ENCODE assay signal across 24 cellular contexts in the genomic region with DNA sequence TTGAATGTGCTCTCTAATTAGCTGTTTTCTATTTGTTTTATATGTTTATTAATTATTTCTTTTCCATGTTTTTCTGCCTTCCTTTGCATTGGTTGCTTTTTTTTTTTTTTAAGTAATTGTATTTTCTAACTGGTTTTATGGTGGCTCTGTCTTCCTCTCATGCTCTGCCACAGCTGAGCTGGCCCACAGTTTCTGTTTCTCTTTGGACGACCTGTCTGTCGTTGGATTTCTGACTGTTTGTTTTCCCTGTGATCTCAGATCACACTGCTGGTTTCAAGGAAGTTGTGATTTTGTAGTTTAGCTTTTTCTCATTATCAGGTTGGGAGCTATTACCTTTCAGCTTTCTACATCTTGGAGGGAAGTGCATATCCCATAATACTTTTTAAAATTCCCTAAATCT. TPM values are rescaled to one million over a fixed set of nuclear protein-coding genes. Genes with fewer than 3 reads are reported as not detected.
DNase-seq lines count a peak whose midpoint lies in the region; ATAC-seq, FAIRE-seq and TF ChIP-seq lines count a peak whose summit lies in the region.
"Had no signal": no experiment of that assay in that cellular context is flagged by ENCODE, and none has a peak within 500 bp of the region (broad histone marks: within the 10 kb centered on the region; RNA-seq: fewer than 3 reads in every experiment).

No MANE protein-coding gene starts in this region.

- H3K4me3 ChIP-seq in Caco-2 (ENCODE audit: low read depth, low read length), result no peak overlapping the region
- no peak overlapping the region for H3K4me3 ChIP-seq in GM23338
- H3K4me3 ChIP-seq in colonic mucosa, result no peak overlapping the region
- peak overlapping the region; percentile 3 for H3K4me3 ChIP-seq in naive thymus-derived CD4-positive, alpha-beta T cell (ENCODE audit: low read length)
- H3K4me3 ChIP-seq: skin epidermis had no signal

- H3K4me1 Mint-ChIP-seq in Caco-2 (ENCODE audit: low read depth, unreplicated experiment), result peaks cover 19% of the 10 kb centered on the region
- H3K4me1 Mint-ChIP-seq in GM23338, result peaks cover 4% of the 10 kb centered on the region; the same call in 1 of the 3 replicates
- H3K4me1 Mint-ChIP-seq in naive thymus-derived CD4-positive, alpha-beta T cell, result peaks cover 0 to 16% (median 0%) of the 10 kb centered on the region in 7 donors
- H3K4me1 Mint-ChIP-seq: stimulated activated effector memory CD8-positive, alpha-beta T cell treated with anti-CD3 and anti-CD28 coated beads, Interleukin-12 subunit alpha, Interleukin-12 subunit beta, amount 100 ng/mL, for 72 hours had no signal

- H3K27ac Mint-ChIP-seq in Caco-2 (ENCODE audit: unreplicated experiment) (peak overlapping the region; percentile 91), GM23338 (no peak overlapping the region)
- H3K27ac Mint-ChIP-seq in naive thymus-derived CD4-positive, alpha-beta T cell, result peak overlapping the region in 1 of 9 donors; percentile 11
- H3K27ac Mint-ChIP-seq: activated naive CD8-positive, alpha-beta T cell treated with anti-CD3 and anti-CD28 coated beads, Interleukin-2, amount 10 ng/mL, durations not matched to agents 7 days and 5 days; stimulated activated effector memory CD8-positive, alpha-beta T cell treated with anti-CD3 and anti-CD28 coated beads, Interleukin-12 subunit alpha, Interleukin-12 subunit beta, amount 100 ng/mL, for 72 hours had no signal

- H3K4me1 ChIP-seq in Caco-2, result peaks cover 24% of the 10 kb centered on the region
- no peaks in the 10 kb centered on the region for H3K4me1 ChIP-seq in GM23338 (ENCODE audit: insufficient read depth)
- H3K4me1 ChIP-seq in colonic mucosa, result no peaks in the 10 kb centered on the region
- H3K4me1 ChIP-seq in naive thymus-derived CD4-positive, alpha-beta T cell (ENCODE audit: control insufficient read depth in 2 of 2, insufficient read depth in 2 of 2, low read length in 2 of 2), result no peaks in the 10 kb centered on the region

- peak overlapping the region; percentile 85 for H2AFZ ChIP-seq in GM23338

- H3K9me3 ChIP-seq in Caco-2 (no peaks in the 10 kb centered on the region), colonic mucosa (no peaks in the 10 kb centered on the region)
- H3K9me3 ChIP-seq in naive thymus-derived CD4-positive, alpha-beta T cell (ENCODE audit: control insufficient read depth in 2 of 3, low read length in 3 of 3), result no peaks in the 10 kb centered on the region
- H3K9me3 ChIP-seq: neutrophil had no signal

- POLR2A ChIA-PET in Caco-2 (lab: Charles Lee), result interaction anchor here (0.7 kb wide), 1 partner anchor 21 kb away, joined by 5 read pairs; no protein-coding TSS in a partner anchor
- POLR2A ChIA-PET in naive thymus-derived CD4-positive, alpha-beta T cell (lab: Charles Lee), result no interaction called here

- H3K27me3 Mint-ChIP-seq in Caco-2 (ENCODE audit: insufficient read depth, unreplicated experiment) (no peaks in the 10 kb centered on the region), GM23338 (ENCODE audit: insufficient read depth, low read depth, poor library complexity) (peaks cover 2% of the 10 kb centered on the region)
- peaks cover 0 to 24% (median 14%) of the 10 kb centered on the region in 5 donors for H3K27me3 Mint-ChIP-seq in naive thymus-derived CD4-positive, alpha-beta T cell

- H3F3A ChIP-seq in GM23338 (replicated peaks; ENCODE audit: low read depth), result no peaks in the 10 kb centered on the region

- TF ChIP-seq CTCF in Caco-2 (IDR thresholded peaks at IDR 0.05; ENCODE audit: insufficient read depth in 1 of 2, low read depth in 1 of 2, low read length in 1 of 2, severe bottlenecking in 1 of 2, unreplicated experiment in 1 of 2) (no peak), GM23338 (conservative IDR thresholded peaks at IDR 0.05; ENCODE audit: low read depth in 2 of 2) (no peak), colonic mucosa (IDR thresholded peaks at IDR 0.05) (no peak)

- ATAC-seq in GM23338 (no peak), GM19324 (IDR thresholded peaks at IDR 0.05; ENCODE audit: low FRiP score, unreplicated experiment) (no peak), HG03108 (IDR thresholded peaks at IDR 0.05; ENCODE audit: unreplicated experiment) (no peak)
- ATAC-seq in naive thymus-derived CD4-positive, alpha-beta T cell, result no peak
- ATAC-seq: SK-N-SH treated with all-trans-retinoic acid at 6 μM for 48 hours; stimulated activated effector memory CD8-positive, alpha-beta T cell treated with anti-CD3 and anti-CD28 coated beads, Interleukin-12 subunit alpha, Interleukin-12 subunit beta, amount 100 ng/mL, for 72 hours had no signal

- DNase-seq in Caco-2, result peak in 1 of 2 experiments; percentile 44
- no peak for DNase-seq in GM23338 (ENCODE audit: low spot score)
- DNase-seq in colonic mucosa, result peak; percentile 46
- DNase-seq in naive thymus-derived CD4-positive, alpha-beta T cell, result peak in 2 of 9 donors; percentile 24 to 29
- no peak for DNase-seq in HTR-8/SVneo (ENCODE audit: insufficient read length, low spot score)
- no peak for DNase-seq in DMS79 treated with DMSO at 0.1 percent for 48 hours (lab: John Stamatoyannopoulos, UW)
- DNase-seq: activated CD4-positive, alpha-beta T cell treated with anti-CD3 and anti-CD28 coated beads, Interleukin-2, amount 50 U/mL, for 48 hours; activated naive CD8-positive, alpha-beta T cell treated with anti-CD3 and anti-CD28 coated beads, Interleukin-2, amount 10 ng/mL, durations not matched to agents 7 days and 5 days; activated T-cell treated with anti-CD3 and anti-CD28 coated beads, Interleukin-2, amount 50 U/mL, for 48 hours; effector memory CD4-positive, alpha-beta T cell; NCI-H1436 treated with DMSO at 0.1 percent for 48 hours; NCI-H510A treated with DMSO at 0.1 percent for 48 hours had no signal

- H3K27ac ChIP-seq in GM23338 (ENCODE audit: low read depth), result no peak overlapping the region
- peak overlapping the region; percentile 16 for H3K27ac ChIP-seq in colonic mucosa
- no peak overlapping the region for H3K27ac ChIP-seq in naive thymus-derived CD4-positive, alpha-beta T cell (ENCODE audit: low read depth, low read length)
- H3K27ac ChIP-seq: neutrophil, skin epidermis had no signal

- no peak overlapping the region for H3K4me2 ChIP-seq in GM23338

- H3K27me3 ChIP-seq in Caco-2 (replicated peaks; ENCODE audit: control insufficient read depth, insufficient read depth, low read length) (no peaks in the 10 kb centered on the region), GM23338 (ENCODE audit: insufficient read depth) (no peaks in the 10 kb centered on the region), colonic mucosa (no peaks in the 10 kb centered on the region)
- H3K27me3 ChIP-seq in naive thymus-derived CD4-positive, alpha-beta T cell (ENCODE audit: control insufficient read depth in 2 of 2, insufficient read depth in 2 of 2, low read length in 2 of 2), result no peaks in the 10 kb centered on the region
- H3K27me3 ChIP-seq: neutrophil had no signal

- H3K36me3 Mint-ChIP-seq in Caco-2 (ENCODE audit: insufficient read depth, unreplicated experiment) (peaks cover 6% of the 10 kb centered on the region), GM23338 (ENCODE audit: low read depth) (no peaks in the 10 kb centered on the region; the same call in 2 of the 3 replicates)
- no peaks in the 10 kb centered on the region for H3K36me3 Mint-ChIP-seq in naive thymus-derived CD4-positive, alpha-beta T cell
- H3K36me3 Mint-ChIP-seq: activated naive CD8-positive, alpha-beta T cell treated with anti-CD3 and anti-CD28 coated beads, Interleukin-2, amount 10 ng/mL, durations not matched to agents 7 days and 5 days; stimulated activated effector memory CD8-positive, alpha-beta T cell treated with anti-CD3 and anti-CD28 coated beads, Interleukin-12 subunit alpha, Interleukin-12 subunit beta, amount 100 ng/mL, for 72 hours had no signal

- CTCF ChIA-PET in Caco-2 (lab: Charles Lee), result no interaction called here
- CTCF ChIA-PET in naive thymus-derived CD4-positive, alpha-beta T cell (lab: Charles Lee), result no interaction called here

- H3K9me3 Mint-ChIP-seq in Caco-2 (ENCODE audit: unreplicated experiment), result peaks cover 9% of the 10 kb centered on the region
- peaks cover 8% of the 10 kb centered on the region; the same call in 1 of the 3 replicates for H3K9me3 Mint-ChIP-seq in GM23338
- peaks cover 0 to 6% (median 0%) of the 10 kb centered on the region in 11 donors for H3K9me3 Mint-ChIP-seq in naive thymus-derived CD4-positive, alpha-beta T cell
- H3K9me3 Mint-ChIP-seq: activated naive CD8-positive, alpha-beta T cell treated with anti-CD3 and anti-CD28 coated beads, Interleukin-2, amount 10 ng/mL, durations not matched to agents 7 days and 5 days had no signal

- intact Hi-C loops in Caco-2 (cut with micrococcal nuclease; ENCODE audit: unreplicated experiment), result loop anchor here (1.0 kb wide), 2 partner anchors 81 to 177 kb away; a partner anchor contains a TSS
- intact Hi-C loops in colonic mucosa (cut with DNase I), result no loop called here
- intact Hi-C loops in naive thymus-derived CD4-positive, alpha-beta T cell (cut with micrococcal nuclease), result no loop called here

- H4K20me1 ChIP-seq in GM23338 (replicated peaks; ENCODE audit: insufficient read depth), result no peaks in the 10 kb centered on the region

- H3K4me3 Mint-ChIP-seq in Caco-2 (ENCODE audit: unreplicated experiment) (peak overlapping the region; percentile 54), GM23338 (no peak overlapping the region)
- peak overlapping the region in 1 of 10 donors; percentile 60 for H3K4me3 Mint-ChIP-seq in naive thymus-derived CD4-positive, alpha-beta T cell
- H3K4me3 Mint-ChIP-seq: activated naive CD8-positive, alpha-beta T cell treated with anti-CD3 and anti-CD28 coated beads, Interleukin-2, amount 10 ng/mL, durations not matched to agents 7 days and 5 days; stimulated activated effector memory CD8-positive, alpha-beta T cell treated with anti-CD3 and anti-CD28 coated beads, Interleukin-12 subunit alpha, Interleukin-12 subunit beta, amount 100 ng/mL, for 72 hours had no signal

- FAIRE-seq in HTR-8/SVneo (lab: Jason Lieb, UNC), result no peak
- FAIRE-seq: TTC549 had no signal

- H3K36me3 ChIP-seq in Caco-2 (ENCODE audit: control insufficient read depth, insufficient read depth, low read length), result no peaks in the 10 kb centered on the region
- H3K36me3 ChIP-seq in GM23338 (ENCODE audit: insufficient read depth), result no peaks in the 10 kb centered on the region
- H3K36me3 ChIP-seq in colonic mucosa, result no peaks in the 10 kb centered on the region
- H3K36me3 ChIP-seq in naive thymus-derived CD4-positive, alpha-beta T cell (ENCODE audit: control insufficient read depth in 2 of 3, insufficient read depth in 3 of 3, low read length in 3 of 3), result no peaks in the 10 kb centered on the region
- H3K36me3 ChIP-seq: neutrophil had no signal

- no peak overlapping the region for H3K9ac ChIP-seq in colonic mucosa (ENCODE audit: low read depth in 2 of 2, low read length in 2 of 2)

- no peaks in the 10 kb centered on the region for H3K79me2 ChIP-seq in GM23338 (replicated peaks; ENCODE audit: insufficient read depth)

- no peaks in the 10 kb centered on the region for H3K9me2 ChIP-seq in GM23338 (ENCODE audit: insufficient read depth)

- BruUV-seq in Caco-2 (replicated peaks; lab: Mats Ljungman, UMichigan), result TSS peak; percentile 100

TF ChIP-seq in GM23338, 12 proteins besides CTCF, POLR2A, EP300 and RAD21 (continues in another document):
- no peak for TF ChIP-seq EZH2 (IDR thresholded peaks at IDR 0.05; ENCODE audit: low read depth, unreplicated experiment)

RNA-seq across cellular contexts. Expression of a gene that starts 15.9 kb away (rescaled TPM):
- not detected in 2 replicates for total RNA-seq in Caco-2 (2022)
- not detected in 2 replicates for total RNA-seq in GM23338 (2014; rRNA removed; shearing (Covaris generic))
- not detected in 2 replicates for polyA plus RNA-seq in GM23338 (2016; fragmentation: Nextera tagmentation; extraction: Ambion mirVana)
- total RNA-seq in colonic mucosa, result not detected
- not detected for total RNA-seq in naive thymus-derived CD4-positive, alpha-beta T cell
- polyA plus RNA-seq in naive thymus-derived CD4-positive, alpha-beta T cell, result not detected
- total RNA-seq: activated naive CD8-positive, alpha-beta T cell treated with anti-CD3 and anti-CD28 coated beads, Interleukin-2, amount 10 ng/mL, durations not matched to agents 7 days and 5 days; cardiac septum; liver; OCI-LY7; ureter had no signal
- polyA plus RNA-seq: AG04450, liver had no signal
